In genomic region chr1:36328088-36328480, GRCh38 we compare ENCODE assay signal across 20 cellular contexts. TPM values are rescaled to one million over a fixed set of nuclear protein-coding genes. Genes with fewer than 3 reads are reported as not detected.
DNase-seq lines count a peak whose midpoint lies in the region; ATAC-seq, FAIRE-seq and TF ChIP-seq lines count a peak whose summit lies in the region.
"Had no signal": no experiment of that assay in that cellular context is flagged by ENCODE, and none has a peak within 500 bp of the region (broad histone marks: within the 10 kb centered on the region; RNA-seq: fewer than 3 reads in every experiment).

No MANE protein-coding gene starts in this region.

- FAIRE-seq in HepG2 (lab: Jason Lieb, UNC), result no peak
- FAIRE-seq: A549, D721Med, GM12878, H54 had no signal

- TF ChIP-seq EP300 in HepG2 (IDR thresholded peaks at IDR 0.05; ENCODE audit: low read depth in 2 of 2, low read length in 2 of 2), result no peak
- no peak for TF ChIP-seq EP300 in HepG2 (CRISPR knock-in tag; IDR thresholded peaks at IDR 0.05; ENCODE audit: borderline replicate concordance)

- no peak overlapping the region for H2BK120ac ChIP-seq in neuronal stem cell (ENCODE audit: low read depth, low read length)

- 6% methylated on average over 3 of the region's 6 CpGs for WGBS in HepG2 (ENCODE audit: low lambda C conversion rate)
- 83% methylated on average over 3 of the region's 6 CpGs for WGBS in right lobe of liver (ENCODE audit: insufficient coverage, low coverage, low lambda C conversion rate, missing lambda C conversion rate)
- no CpG with 5 or more reads among the region's 6 CpGs for WGBS in neuronal stem cell (ENCODE audit: extremely low coverage in 2 of 2, insufficient read length in 2 of 2, insufficient replicate concordance in 1 of 2), 2 donors

- DNase-seq in HepG2 (ENCODE audit: low spot score), result no peak
- DNase-seq in right lobe of liver, result no peak
- DNase-seq in chondrocyte (ENCODE audit: low spot score), result no peak
- no peak for DNase-seq in neuronal stem cell (ENCODE audit: low spot score)
- no peak for DNase-seq in G401 (ENCODE audit: low spot score)
- DNase-seq in activated CD8-positive, alpha-beta memory T cell treated with anti-CD3 and anti-CD28 coated beads, Interleukin-2, amount 10 ng/mL, durations not matched to agents 7 days and 5 days, result no peak
- DNase-seq: GF-D8, Karpas-422, NCI-H1694 treated with DMSO at 0.1 percent for 48 hours, NCI-H2081 treated with DMSO at 0.1 percent for 48 hours, NCI-H446, Peyer's patch had no signal

- no peak overlapping the region for H4K91ac ChIP-seq in neuronal stem cell (ENCODE audit: low read depth, low read length, poor library complexity)

- peaks cover 37% of the 10 kb centered on the region for H3K4me1 Mint-ChIP-seq in chondrocyte (ENCODE audit: low read depth)
- peaks cover 48% of the 10 kb centered on the region for H3K4me1 Mint-ChIP-seq in activated CD8-positive, alpha-beta memory T cell treated with anti-CD3 and anti-CD28 coated beads, Interleukin-2, amount 10 ng/mL, durations not matched to agents 7 days and 5 days

- TF ChIP-seq RAD21 in HepG2 (CRISPR knock-in tag; IDR thresholded peaks at IDR 0.05), result no peak

- in situ Hi-C loops in HepG2 (cut with HindIII; ENCODE audit: extremely low pct_ligation_motif_present, low pct_unique_long_range_greater_than_20kb) (no loop called here), G401 (cut with HindIII; ENCODE audit: low sequenced_read_pairs) (no loop called here)

- H2BK15ac ChIP-seq in neuronal stem cell (ENCODE audit: low read length), result peak overlapping the region; percentile 18

- H3K27ac ChIP-seq in HepG2 (ENCODE audit: extremely low read length, insufficient read depth, low read length) (no peak overlapping the region), right lobe of liver (no peak overlapping the region), neuronal stem cell (replicated peaks; ENCODE audit: low read length) (no peak overlapping the region)
- H3K27ac ChIP-seq: A549, Peyer's patch, SJCRH30 had no signal

- H3K14ac ChIP-seq in neuronal stem cell (ENCODE audit: low read length), result no peak overlapping the region

- no peak overlapping the region for H2AK5ac ChIP-seq in neuronal stem cell (ENCODE audit: low read depth, low read length)

- CTCF ChIA-PET in HepG2 (lab: Yijun Ruan, JAX; ENCODE audit: low intra/inter-chr PET ratio, low total read pairs), result no interaction called here
- CTCF ChIA-PET in activated CD8-positive, alpha-beta memory T cell treated with anti-CD3 and anti-CD28 coated beads, Interleukin-2, amount 10 ng/mL, durations not matched to agents 7 days and 5 days (lab: Charles Lee), result interaction anchor here (1.5 to 2.0 kb wide), 2 partner anchors 15 to 27 kb away, joined by 4 to 8 read pairs; no protein-coding TSS in a partner anchor

- no peaks in the 10 kb centered on the region for H4K20me1 ChIP-seq in HepG2 (ENCODE audit: insufficient read depth, low read length)

- H3K4me2 ChIP-seq in HepG2 (ENCODE audit: low read depth, low read length) (0 out of 2 replicates have a peak overlapping the region, but pooled peaks have one; percentile 0), neuronal stem cell (ENCODE audit: insufficient read depth, low read length, poor library complexity, severe bottlenecking) (no peak overlapping the region)
- H3K4me2 ChIP-seq: A549 had no signal

- H3K4me3 Mint-ChIP-seq in chondrocyte (ENCODE audit: unreplicated experiment), result no peak overlapping the region
- no peak overlapping the region for H3K4me3 Mint-ChIP-seq in activated CD8-positive, alpha-beta memory T cell treated with anti-CD3 and anti-CD28 coated beads, Interleukin-2, amount 10 ng/mL, durations not matched to agents 7 days and 5 days
- H3K4me3 Mint-ChIP-seq: B cell, CD14-positive monocyte had no signal

- H3K4ac ChIP-seq in neuronal stem cell (ENCODE audit: low read length), result no peak overlapping the region

- no peak overlapping the region; a peak in 1 of 6 replicates for H3K4me3 ChIP-seq in HepG2 (replicated peaks in 1 of 3; ENCODE audit: insufficient read depth in 1 of 3, low read depth in 2 of 3, low read length in 3 of 3)
- H3K4me3 ChIP-seq in right lobe of liver, result no peak overlapping the region
- no peak overlapping the region for H3K4me3 ChIP-seq in neuronal stem cell (ENCODE audit: low read length in 2 of 2)
- H3K4me3 ChIP-seq: A549, GM12878, Peyer's patch, SJCRH30 had no signal

- POLR2A ChIA-PET in HepG2 (lab: Yijun Ruan, JAX), result interaction anchor here (1.3 kb wide), 1 partner anchor 73 kb away, joined by 5 read pairs; no protein-coding TSS in a partner anchor

- intact Hi-C loops in HepG2 (cut with micrococcal nuclease; ENCODE audit: unreplicated experiment) (no loop called here), right lobe of liver (cut with DNase I) (no loop called here)

- peaks cover 66% of the 10 kb centered on the region for H3K4me1 ChIP-seq in HepG2 (ENCODE audit: insufficient read depth, low read length)
- H3K4me1 ChIP-seq in right lobe of liver, result peaks cover 0 to 9% (median 4%) of the 10 kb centered on the region in 4 donors
- H3K4me1 ChIP-seq in neuronal stem cell (ENCODE audit: control insufficient read depth in 2 of 2, insufficient read depth in 1 of 2, low read depth in 1 of 2, low read length in 2 of 2), result peaks cover 7 to 11% of the 10 kb centered on the region in 2 donors

- H3K9ac ChIP-seq in HepG2 (ENCODE audit: insufficient read depth, low read depth, low read length), result 0 out of 2 replicates have a peak overlapping the region, but pooled peaks have one; percentile 2
- H3K9ac ChIP-seq in neuronal stem cell (ENCODE audit: low read depth, low read length, poor library complexity), result no peak overlapping the region

- H2BK12ac ChIP-seq in neuronal stem cell (ENCODE audit: low read length), result no peak overlapping the region

- no peaks in the 10 kb centered on the region for H3K9me3 Mint-ChIP-seq in chondrocyte (ENCODE audit: low read depth)
- no peaks in the 10 kb centered on the region for H3K9me3 Mint-ChIP-seq in activated CD8-positive, alpha-beta memory T cell treated with anti-CD3 and anti-CD28 coated beads, Interleukin-2, amount 10 ng/mL, durations not matched to agents 7 days and 5 days (ENCODE audit: low read depth)

- peak overlapping the region; percentile 4 for H3K27ac Mint-ChIP-seq in chondrocyte (ENCODE audit: unreplicated experiment)
- H3K27ac Mint-ChIP-seq in activated CD8-positive, alpha-beta memory T cell treated with anti-CD3 and anti-CD28 coated beads, Interleukin-2, amount 10 ng/mL, durations not matched to agents 7 days and 5 days, result no peak overlapping the region
- H3K27ac Mint-ChIP-seq: B cell, CD14-positive monocyte had no signal

- no peak overlapping the region for H3K18ac ChIP-seq in neuronal stem cell (ENCODE audit: low read length)

- H3K27me3 ChIP-seq in HepG2 (ENCODE audit: control insufficient read depth in 1 of 2, insufficient read depth in 2 of 2, low read length in 2 of 2), result peaks cover 0 to 25% of the 10 kb centered on the region in 2 experiments; a peak in 3 of 5 replicates
- no peaks in the 10 kb centered on the region for H3K27me3 ChIP-seq in right lobe of liver
- H3K27me3 ChIP-seq in neuronal stem cell (ENCODE audit: control insufficient read depth in 3 of 3, insufficient read depth in 3 of 3, low read depth in 1 of 3, low read length in 3 of 3), result peaks cover 0 to 7% (median 0%) of the 10 kb centered on the region in 3 experiments
- H3K27me3 ChIP-seq: Peyer's patch, SJCRH30 had no signal

- TF ChIP-seq CTCF in HepG2 (CRISPR knock-in tag; IDR thresholded peaks at IDR 0.05) (no peak), right lobe of liver (IDR thresholded peaks at IDR 0.05) (no peak), chondrocyte (IDR thresholded peaks at IDR 0.05) (no peak)

- H3K23ac ChIP-seq in neuronal stem cell (ENCODE audit: low read depth, low read length, poor library complexity), result peak overlapping the region; percentile 76

- H3K36me3 Mint-ChIP-seq in chondrocyte (ENCODE audit: low read depth), result peaks cover 2% of the 10 kb centered on the region
- H3K36me3 Mint-ChIP-seq in activated CD8-positive, alpha-beta memory T cell treated with anti-CD3 and anti-CD28 coated beads, Interleukin-2, amount 10 ng/mL, durations not matched to agents 7 days and 5 days, result no peaks in the 10 kb centered on the region
- H3K36me3 Mint-ChIP-seq: CD14-positive monocyte had no signal

- no peaks in the 10 kb centered on the region for H3K79me2 ChIP-seq in HepG2 (ENCODE audit: insufficient read depth, low read length)

- H2BK5ac ChIP-seq in neuronal stem cell (ENCODE audit: low read length), result no peak overlapping the region

- TF ChIP-seq POLR2A in HepG2 (IDR thresholded peaks at IDR 0.05; ENCODE audit: insufficient read depth in 1 of 2, low read depth in 2 of 2, low read length in 2 of 2), result no peak
- no peak for TF ChIP-seq POLR2A in right lobe of liver (IDR thresholded peaks at IDR 0.05)

- H3K36me3 ChIP-seq in HepG2 (replicated peaks in 1 of 2; ENCODE audit: control insufficient read depth in 1 of 2, insufficient read depth in 2 of 2, low read length in 2 of 2) (no peaks in the 10 kb centered on the region), right lobe of liver (no peaks in the 10 kb centered on the region), neuronal stem cell (replicated peaks in 1 of 2; ENCODE audit: control insufficient read depth in 2 of 2, insufficient read depth in 2 of 2, low read length in 2 of 2) (peaks cover 0 to 5% of the 10 kb centered on the region in 2 donors)
- H3K36me3 ChIP-seq: Peyer's patch, SJCRH30 had no signal

- H3K27me3 Mint-ChIP-seq in chondrocyte (ENCODE audit: low read depth), result no peaks in the 10 kb centered on the region
- peaks cover 27% of the 10 kb centered on the region for H3K27me3 Mint-ChIP-seq in activated CD8-positive, alpha-beta memory T cell treated with anti-CD3 and anti-CD28 coated beads, Interleukin-2, amount 10 ng/mL, durations not matched to agents 7 days and 5 days

- no peak overlapping the region for H4K8ac ChIP-seq in neuronal stem cell (ENCODE audit: low read depth, low read length)

- H3K9me3 ChIP-seq in HepG2 (ENCODE audit: low read length), result no peaks in the 10 kb centered on the region
- H3K9me3 ChIP-seq in right lobe of liver, result no peaks in the 10 kb centered on the region
- no peaks in the 10 kb centered on the region for H3K9me3 ChIP-seq in neuronal stem cell (replicated peaks in 1 of 2; ENCODE audit: control insufficient read depth in 2 of 2, insufficient read depth in 1 of 2, low read depth in 1 of 2, low read length in 2 of 2)
- H3K9me3 ChIP-seq: A549, Peyer's patch, SJCRH30 had no signal

- H2AFZ ChIP-seq in HepG2 (ENCODE audit: low read length) (no peak overlapping the region), neuronal stem cell (ENCODE audit: low read length) (no peak overlapping the region)

- BruUV-seq in HepG2 (replicated peaks; lab: Mats Ljungman, UMichigan), result no TSS peak

- H3K79me1 ChIP-seq in neuronal stem cell (ENCODE audit: low read depth, low read length), result no peaks in the 10 kb centered on the region

- ATAC-seq in HepG2 (peak; percentile 15), right lobe of liver (no peak), GM21576 (IDR thresholded peaks at IDR 0.05; ENCODE audit: unreplicated experiment) (no peak)
- ATAC-seq in activated CD8-positive, alpha-beta memory T cell treated with anti-CD3 and anti-CD28 coated beads, Interleukin-2, amount 10 ng/mL, durations not matched to agents 7 days and 5 days, result no peak
- ATAC-seq: A549, GM12878 had no signal

RNA-seq across cellular contexts. Expression of gene EVA1B, which starts 4.6 kb away (rescaled TPM):
- 3.8 and 6.6 TPM in 2 replicates for total RNA-seq in HepG2 (2016; rRNA removed; fragmentation: Illumina TruSeq; extraction: Trizol)
- 17.4 and 24.0 TPM in 2 replicates for total RNA-seq in HepG2 (2016; cell fraction: cytosol; rRNA removed; fragmentation: Illumina TruSeq; extraction: Trizol; ENCODE audit: low read depth)
- total RNA-seq in HepG2 (2016; cell fraction: insoluble cytoplasmic fraction; rRNA removed; fragmentation: Illumina TruSeq; extraction: Trizol), result 5.1 and 5.9 TPM in 2 replicates
- 15.5 and 17.9 TPM in 2 replicates for total RNA-seq in HepG2 (2016; cell fraction: membrane; rRNA removed; fragmentation: Illumina TruSeq; extraction: Trizol)
- 2.5 and 2.7 TPM in 2 replicates for total RNA-seq in HepG2 (2016; cell fraction: nucleus; rRNA removed; fragmentation: Illumina TruSeq; extraction: Trizol)
- polyA plus RNA-seq in HepG2 (2011; rRNA removed), result 3.9 and 5.8 TPM in 2 replicates
- polyA plus RNA-seq in HepG2 (2011; cell fraction: cytosol; rRNA removed), result 4.7 and 13.2 TPM in 2 replicates
- polyA plus RNA-seq in HepG2 (2011; cell fraction: nucleus; rRNA removed), result 7.5 and 8.1 TPM in 2 replicates
- polyA plus RNA-seq in HepG2 (2012), result 2.8 and 7.2 TPM in 2 replicates
- 17.5 and 21.2 TPM in 2 replicates for polyA plus RNA-seq in HepG2 (2016; cell fraction: cytosol; fragmentation: Illumina TruSeq; extraction: Trizol; ENCODE audit: low read depth)
- 3.5 and 4.8 TPM in 2 replicates for polyA plus RNA-seq in HepG2 (2016; cell fraction: insoluble cytoplasmic fraction; fragmentation: Illumina TruSeq; extraction: Trizol; ENCODE audit: low read depth)
- 12.3 and 13.6 TPM in 2 replicates for polyA plus RNA-seq in HepG2 (2016; cell fraction: membrane; fragmentation: Illumina TruSeq; extraction: Trizol; ENCODE audit: low read depth)
- 5.0 and 5.9 TPM in 2 replicates for polyA plus RNA-seq in HepG2 (2016; cell fraction: nucleus; fragmentation: Illumina TruSeq; extraction: Trizol; ENCODE audit: insufficient read depth, low read depth)
- 1.2 and 5.8 TPM in 2 replicates for polyA minus RNA-seq in HepG2 (2011; rRNA and poly(A)+ RNA removed; ENCODE audit: low replicate concordance)
- polyA minus RNA-seq in HepG2 (2011; cell fraction: cytosol; rRNA and poly(A)+ RNA removed), result 2.5 and 3.6 TPM in 2 replicates
- polyA minus RNA-seq in HepG2 (2011; cell fraction: nucleus; rRNA and poly(A)+ RNA removed), result 0.50 and 0.90 TPM in 2 replicates
- total RNA-seq in right lobe of liver, result 10 to 100 TPM in 2 of 6 experiments, 1 to 10 TPM in 4; 3.2 to 20.6 (median 5.1) TPM
- 55.7 to 88.4 TPM (median 85.2 TPM) in 3 replicates for total RNA-seq in chondrocyte
- polyA plus RNA-seq in neuronal stem cell (2013, experiment 1 of 2), result 26.4 TPM
- 25.2 TPM for polyA plus RNA-seq in neuronal stem cell (2013, experiment 2 of 2)
- total RNA-seq in G401 (2014; rRNA removed; shearing (Covaris generic)), result 46.3 and 91.0 TPM in 2 replicates
- total RNA-seq in activated CD8-positive, alpha-beta memory T cell treated with anti-CD3 and anti-CD28 coated beads, Interleukin-2, amount 10 ng/mL, durations not matched to agents 7 days and 5 days, result 10 to 100 TPM; 16.4 to 23.9 TPM

RNA-seq across cellular contexts. Expression of gene SH3D21, which starts 21.9 kb away (rescaled TPM):
- 1.4 and 5.1 TPM in 2 replicates for total RNA-seq in HepG2 (2016; rRNA removed; fragmentation: Illumina TruSeq; extraction: Trizol)
- 0.79 and 0.81 TPM in 2 replicates for total RNA-seq in HepG2 (2016; cell fraction: cytosol; rRNA removed; fragmentation: Illumina TruSeq; extraction: Trizol; ENCODE audit: low read depth)
- total RNA-seq in HepG2 (2016; cell fraction: insoluble cytoplasmic fraction; rRNA removed; fragmentation: Illumina TruSeq; extraction: Trizol), result 0.98 and 4.8 TPM in 2 replicates
- 1.1 TPM in 2 replicates for total RNA-seq in HepG2 (2016; cell fraction: membrane; rRNA removed; fragmentation: Illumina TruSeq; extraction: Trizol)
- total RNA-seq in HepG2 (2016; cell fraction: nucleus; rRNA removed; fragmentation: Illumina TruSeq; extraction: Trizol), result 6.7 and 7.2 TPM in 2 replicates
- polyA plus RNA-seq in HepG2 (2011; rRNA removed), result 8.6 and 8.7 TPM in 2 replicates
- polyA plus RNA-seq in HepG2 (2011; cell fraction: cytosol; rRNA removed), result 1.6 and 1.7 TPM in 2 replicates
- polyA plus RNA-seq in HepG2 (2011; cell fraction: nucleus; rRNA removed), result 84.9 and 116 TPM in 2 replicates
- polyA plus RNA-seq in HepG2 (2012), result 6.9 and 8.0 TPM in 2 replicates
- 0.40 and 0.63 TPM in 2 replicates for polyA plus RNA-seq in HepG2 (2016; cell fraction: cytosol; fragmentation: Illumina TruSeq; extraction: Trizol; ENCODE audit: low read depth)
- polyA plus RNA-seq in HepG2 (2016; cell fraction: insoluble cytoplasmic fraction; fragmentation: Illumina TruSeq; extraction: Trizol; ENCODE audit: low read depth), result 2.1 and 2.3 TPM in 2 replicates
- polyA plus RNA-seq in HepG2 (2016; cell fraction: membrane; fragmentation: Illumina TruSeq; extraction: Trizol; ENCODE audit: low read depth), result 1.0 and 1.1 TPM in 2 replicates
- polyA plus RNA-seq in HepG2 (2016; cell fraction: nucleus; fragmentation: Illumina TruSeq; extraction: Trizol; ENCODE audit: insufficient read depth, low read depth), result 21.9 and 30.8 TPM in 2 replicates
- 3.0 and 3.2 TPM in 2 replicates for polyA minus RNA-seq in HepG2 (2011; rRNA and poly(A)+ RNA removed; ENCODE audit: low replicate concordance)
- 1.1 and 1.7 TPM in 2 replicates for polyA minus RNA-seq in HepG2 (2011; cell fraction: cytosol; rRNA and poly(A)+ RNA removed)
- polyA minus RNA-seq in HepG2 (2011; cell fraction: nucleus; rRNA and poly(A)+ RNA removed), result 15.7 and 16.0 TPM in 2 replicates
- total RNA-seq in right lobe of liver, result 1 to 10 TPM in 4 of 6 experiments, under 1 TPM in 2; 0.50 to 5.1 (median 1.2) TPM
- 9.4 to 15.0 TPM (median 10.8 TPM) in 3 replicates for total RNA-seq in chondrocyte
- 3.3 TPM for polyA plus RNA-seq in neuronal stem cell (2013, experiment 1 of 2)
- 3.3 TPM for polyA plus RNA-seq in neuronal stem cell (2013, experiment 2 of 2)
- 1.9 and 4.1 TPM in 2 replicates for total RNA-seq in G401 (2014; rRNA removed; shearing (Covaris generic))
- 10 to 100 TPM in 1 of 2 experiments, 1 to 10 TPM in 1; 5.5 to 11.0 TPM for total RNA-seq in activated CD8-positive, alpha-beta memory T cell treated with anti-CD3 and anti-CD28 coated beads, Interleukin-2, amount 10 ng/mL, durations not matched to agents 7 days and 5 days
- polyA plus RNA-seq: CD14-positive monocyte had no signal

RNA-seq across cellular contexts. Expression of gene STK40, which starts 57.6 kb away (rescaled TPM):
- total RNA-seq in HepG2 (2016; rRNA removed; fragmentation: Illumina TruSeq; extraction: Trizol), result 33.8 and 40.1 TPM in 2 replicates
- total RNA-seq in HepG2 (2016; cell fraction: cytosol; rRNA removed; fragmentation: Illumina TruSeq; extraction: Trizol; ENCODE audit: low read depth), result 24.9 and 25.5 TPM in 2 replicates
- total RNA-seq in HepG2 (2016; cell fraction: insoluble cytoplasmic fraction; rRNA removed; fragmentation: Illumina TruSeq; extraction: Trizol), result 32.8 and 34.8 TPM in 2 replicates
- 68.1 and 69.3 TPM in 2 replicates for total RNA-seq in HepG2 (2016; cell fraction: membrane; rRNA removed; fragmentation: Illumina TruSeq; extraction: Trizol)
- 19.0 and 20.3 TPM in 2 replicates for total RNA-seq in HepG2 (2016; cell fraction: nucleus; rRNA removed; fragmentation: Illumina TruSeq; extraction: Trizol)
- 35.1 and 49.2 TPM in 2 replicates for polyA plus RNA-seq in HepG2 (2011; rRNA removed)
- polyA plus RNA-seq in HepG2 (2011; cell fraction: cytosol; rRNA removed), result 30.7 and 33.6 TPM in 2 replicates
- 35.7 and 39.3 TPM in 2 replicates for polyA plus RNA-seq in HepG2 (2011; cell fraction: nucleus; rRNA removed)
- 32.0 and 37.7 TPM in 2 replicates for polyA plus RNA-seq in HepG2 (2012)
- 28.6 and 31.6 TPM in 2 replicates for polyA plus RNA-seq in HepG2 (2016; cell fraction: cytosol; fragmentation: Illumina TruSeq; extraction: Trizol; ENCODE audit: low read depth)
- polyA plus RNA-seq in HepG2 (2016; cell fraction: insoluble cytoplasmic fraction; fragmentation: Illumina TruSeq; extraction: Trizol; ENCODE audit: low read depth), result 42.6 and 52.9 TPM in 2 replicates
- 71.6 and 77.6 TPM in 2 replicates for polyA plus RNA-seq in HepG2 (2016; cell fraction: membrane; fragmentation: Illumina TruSeq; extraction: Trizol; ENCODE audit: low read depth)
- 39.8 and 45.0 TPM in 2 replicates for polyA plus RNA-seq in HepG2 (2016; cell fraction: nucleus; fragmentation: Illumina TruSeq; extraction: Trizol; ENCODE audit: insufficient read depth, low read depth)
- 14.8 and 47.6 TPM in 2 replicates for polyA minus RNA-seq in HepG2 (2011; rRNA and poly(A)+ RNA removed; ENCODE audit: low replicate concordance)
- polyA minus RNA-seq in HepG2 (2011; cell fraction: cytosol; rRNA and poly(A)+ RNA removed), result 15.3 and 21.4 TPM in 2 replicates
- polyA minus RNA-seq in HepG2 (2011; cell fraction: nucleus; rRNA and poly(A)+ RNA removed), result 8.6 and 8.8 TPM in 2 replicates
- total RNA-seq in right lobe of liver, result 10 to 100 TPM; 22.7 to 45.5 (median 29.0) TPM
- 42.6 to 63.7 TPM (median 59.9 TPM) in 3 replicates for total RNA-seq in chondrocyte
- polyA plus RNA-seq in neuronal stem cell (2013, experiment 1 of 2), result 49.4 TPM
- polyA plus RNA-seq in neuronal stem cell (2013, experiment 2 of 2), result 50.2 TPM
- total RNA-seq in G401 (2014; rRNA removed; shearing (Covaris generic)), result 13.6 and 19.9 TPM in 2 replicates
- 10 to 100 TPM; 67.0 to 73.2 TPM for total RNA-seq in activated CD8-positive, alpha-beta memory T cell treated with anti-CD3 and anti-CD28 coated beads, Interleukin-2, amount 10 ng/mL, durations not matched to agents 7 days and 5 days
